36 cellular contexts compared by ENCODE assay signal in the genomic region with DNA sequence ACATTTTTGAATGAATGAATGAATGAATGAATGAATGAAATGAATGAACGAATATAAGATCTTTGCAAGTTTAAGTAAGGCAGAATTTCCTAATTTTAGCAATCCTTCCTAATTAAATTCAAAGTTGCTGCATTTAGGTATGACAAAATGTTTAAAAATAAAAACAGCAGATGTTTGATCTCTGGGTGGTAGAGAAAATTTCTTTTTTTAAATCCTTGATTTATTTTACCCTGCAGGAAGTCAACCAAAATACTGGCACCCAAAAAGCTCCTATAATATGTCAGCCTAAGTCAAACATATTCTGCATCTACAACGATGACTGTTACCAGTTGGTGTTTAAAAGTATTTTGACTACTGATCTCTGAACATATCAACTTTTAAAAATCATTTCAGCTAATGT. TPM values are rescaled to one million over a fixed set of nuclear protein-coding genes. Genes with fewer than 3 reads are reported as not detected.
DNase-seq lines count a peak whose midpoint lies in the region; ATAC-seq, FAIRE-seq and TF ChIP-seq lines count a peak whose summit lies in the region.
"Had no signal": no experiment of that assay in that cellular context is flagged by ENCODE, and none has a peak within 500 bp of the region (broad histone marks: within the 10 kb centered on the region; RNA-seq: fewer than 3 reads in every experiment).

No MANE protein-coding gene starts in this region.

- DNase-seq in GM23248 (no peak), astrocyte (ENCODE audit: low read depth) (no peak), endothelial cell (ENCODE audit: low spot score) (no peak), osteocyte (ENCODE audit: extremely low spot score, unreplicated experiment) (no peak), NCI-H1436 treated with DMSO at 0.1 percent for 48 hours (lab: John Stamatoyannopoulos, UW) (no peak), EL (no peak), NCI-H2227 (lab: John Stamatoyannopoulos, UW; ENCODE audit: unreplicated experiment) (no peak)
- DNase-seq: activated CD4-positive, alpha-beta T cell treated with anti-CD3 and anti-CD28 coated beads, Interleukin-2, amount 10 ng/mL, durations not matched to agents 7 days and 5 days; CD8-positive, alpha-beta T cell; DMS 273 treated with DMSO at 0.1 percent for 48 hours; H7; Karpas-422; left cardiac atrium; NCI-H1417 treated with DMSO at 0.1 percent for 48 hours; NCI-H446 treated with DMSO at 0.1 percent for 48 hours; NCI-H82; Peyer's patch; posterior cingulate gyrus; SIG-M5; stimulated activated CD4-positive, alpha-beta T cell treated with anti-CD3 and anti-CD28 coated beads, Interleukin-12 subunit alpha, Interleukin-12 subunit beta, amount 100 ng/mL, for 4 hours; stimulated activated CD4-positive, alpha-beta T cell treated with anti-CD3 and anti-CD28 coated beads, Interleukin-2, amount 100 ng/mL, for 48 hours; stimulated activated naive CD8-positive, alpha-beta T cell treated with anti-CD3 and anti-CD28 coated beads, Interleukin-15, amount 100 ng/mL, for 72 hours; T1000; thyroid gland had no signal

- H3K4me3 ChIP-seq in GM23248 = no peak overlapping the region
- no peak overlapping the region for H3K4me3 ChIP-seq in astrocyte (ENCODE audit: insufficient read depth, low read depth, low read length)
- H3K4me3 ChIP-seq: A549, cardiac muscle cell, gastroesophageal sphincter, hepatocyte, Peyer's patch, right atrium auricular region, thyroid gland, vagina had no signal

- TF ChIP-seq CTCF in astrocyte (IDR thresholded peaks at IDR 0.05; ENCODE audit: insufficient read depth, low read depth, low read length) (no peak), endothelial cell (IDR thresholded peaks at IDR 0.05; ENCODE audit: unreplicated experiment) (no peak), osteocyte (IDR thresholded peaks at IDR 0.05) (no peak)

- H4K20me1 ChIP-seq in GM23248 (ENCODE audit: insufficient read depth) = no peaks in the 10 kb centered on the region
- no peaks in the 10 kb centered on the region for H4K20me1 ChIP-seq in astrocyte (ENCODE audit: insufficient read depth, low read length)

- H3K4me3 Mint-ChIP-seq in astrocyte (ENCODE audit: unreplicated experiment) (no peak overlapping the region), endothelial cell (ENCODE audit: unreplicated experiment) (no peak overlapping the region), osteocyte (ENCODE audit: unreplicated experiment) (no peak overlapping the region)
- H3K4me3 Mint-ChIP-seq: activated CD4-positive, alpha-beta T cell treated with anti-CD3 and anti-CD28 coated beads, Interleukin-2, amount 10 ng/mL, durations not matched to agents 7 days and 5 days; B cell; CD8-positive, alpha-beta T cell; dendritic cell treated with granulocyte-macrophage colony-stimulating factor and Interleukin-4, amounts not matched to agents 40 ng/mL and 50 ng/mL, for 4 days; stimulated activated naive CD8-positive, alpha-beta T cell treated with anti-CD3 and anti-CD28 coated beads, Interleukin-15, amount 100 ng/mL, for 72 hours had no signal

- in situ Hi-C loops in GM23248 (cut with MboI) = no loop called here

- H3K79me2 ChIP-seq in GM23248 (ENCODE audit: insufficient read depth) (0 out of 2 replicates have a peak, but pooled peaks cover 13% of the 10 kb centered on the region), astrocyte (ENCODE audit: insufficient read depth, low read length) (no peaks in the 10 kb centered on the region)

- peaks cover 28% of the 10 kb centered on the region for H3K4me1 Mint-ChIP-seq in astrocyte (ENCODE audit: low read depth, unreplicated experiment)
- peaks cover 14% of the 10 kb centered on the region for H3K4me1 Mint-ChIP-seq in endothelial cell (ENCODE audit: unreplicated experiment)
- H3K4me1 Mint-ChIP-seq in osteocyte (ENCODE audit: unreplicated experiment) = peaks cover 75% of the 10 kb centered on the region
- H3K4me1 Mint-ChIP-seq: B cell had no signal

- H3K4me1 ChIP-seq in GM23248 (ENCODE audit: insufficient read depth) = peaks cover 39% of the 10 kb centered on the region
- H3K4me1 ChIP-seq in astrocyte (ENCODE audit: insufficient read depth, low read length) = peaks cover 34% of the 10 kb centered on the region
- H3K4me1 ChIP-seq: A549 had no signal

- H3K9ac ChIP-seq in GM23248 (peak overlapping the region; percentile 33; the same call in 1 of the 2 replicates), astrocyte (ENCODE audit: low read length) (no peak overlapping the region)

- no peaks in the 10 kb centered on the region for H3K27me3 Mint-ChIP-seq in astrocyte (ENCODE audit: low read depth, unreplicated experiment)
- H3K27me3 Mint-ChIP-seq in endothelial cell (ENCODE audit: unreplicated experiment) = peaks cover 2% of the 10 kb centered on the region
- no peaks in the 10 kb centered on the region for H3K27me3 Mint-ChIP-seq in osteocyte (ENCODE audit: unreplicated experiment)
- H3K27me3 Mint-ChIP-seq: activated CD4-positive, alpha-beta T cell treated with anti-CD3 and anti-CD28 coated beads, Interleukin-2, amount 10 ng/mL, durations not matched to agents 7 days and 5 days; B cell; dendritic cell treated with granulocyte-macrophage colony-stimulating factor and Interleukin-4, amounts not matched to agents 40 ng/mL and 50 ng/mL, for 4 days; stimulated activated naive CD8-positive, alpha-beta T cell treated with anti-CD3 and anti-CD28 coated beads, Interleukin-15, amount 100 ng/mL, for 72 hours had no signal

- no peaks in the 10 kb centered on the region for H3K9me2 ChIP-seq in GM23248 (ENCODE audit: insufficient read depth)

- H3K9me3 ChIP-seq in GM23248 (ENCODE audit: low read depth) = no peaks in the 10 kb centered on the region
- no peaks in the 10 kb centered on the region for H3K9me3 ChIP-seq in astrocyte (ENCODE audit: insufficient read depth, low read depth, low read length)
- H3K9me3 ChIP-seq: A549, gastroesophageal sphincter, Peyer's patch, right atrium auricular region, thyroid gland, vagina had no signal

- WGBS in GM23248 (ENCODE audit: low coverage in 1 of 2, low lambda C conversion rate in 2 of 2, missing lambda C conversion rate in 2 of 2), 2 experiments = 3 to 8% methylated on average over 2 of the region's 2 CpGs

- H3F3A ChIP-seq in GM23248 (ENCODE audit: insufficient read depth) = peaks cover 17% of the 10 kb centered on the region

- no peak for ATAC-seq in HG02678 (IDR thresholded peaks at IDR 0.05; ENCODE audit: unreplicated experiment)
- ATAC-seq: A549; activated naive CD4-positive, alpha-beta T cell treated with anti-CD3 and anti-CD28 coated beads, Interleukin-2, amount 50 U/mL, for 72 hours; CD8-positive, alpha-beta T cell; gastroesophageal sphincter; stimulated activated naive CD8-positive, alpha-beta T cell treated with anti-CD3 and anti-CD28 coated beads, Interleukin-15, amount 100 ng/mL, for 72 hours had no signal

- no peak overlapping the region for H2AFZ ChIP-seq in GM23248
- H2AFZ ChIP-seq in astrocyte (ENCODE audit: low read depth, low read length) = no peak overlapping the region
- H2AFZ ChIP-seq: hepatocyte had no signal

- no peak for FAIRE-seq in astrocyte (lab: Jason Lieb, UNC)
- FAIRE-seq: A549, endometrium had no signal

- H3K36me3 Mint-ChIP-seq in astrocyte (ENCODE audit: low read depth, unreplicated experiment) = peaks cover 2% of the 10 kb centered on the region
- no peaks in the 10 kb centered on the region for H3K36me3 Mint-ChIP-seq in endothelial cell (ENCODE audit: low read depth, unreplicated experiment)
- no peaks in the 10 kb centered on the region for H3K36me3 Mint-ChIP-seq in osteocyte (ENCODE audit: unreplicated experiment)

- H3K4me2 ChIP-seq in GM23248 (ENCODE audit: unreplicated experiment) (peak overlapping the region; percentile 62), astrocyte (ENCODE audit: low read length) (peak overlapping the region; percentile 54)
- H3K4me2 ChIP-seq: A549, hepatocyte had no signal

- H3K27ac ChIP-seq in GM23248 = peak overlapping the region; percentile 67
- peak overlapping the region; percentile 8 for H3K27ac ChIP-seq in astrocyte (ENCODE audit: low read depth, low read length)
- H3K27ac ChIP-seq: A549, cardiac muscle cell, hepatocyte, HL-60, thyroid gland had no signal

- no peaks in the 10 kb centered on the region for H3K9me3 Mint-ChIP-seq in astrocyte (ENCODE audit: unreplicated experiment)
- H3K9me3 Mint-ChIP-seq in endothelial cell (ENCODE audit: unreplicated experiment) = no peaks in the 10 kb centered on the region
- no peaks in the 10 kb centered on the region for H3K9me3 Mint-ChIP-seq in osteocyte (ENCODE audit: unreplicated experiment)
- H3K9me3 Mint-ChIP-seq: activated CD4-positive, alpha-beta T cell treated with anti-CD3 and anti-CD28 coated beads, Interleukin-2, amount 10 ng/mL, durations not matched to agents 7 days and 5 days; activated naive CD4-positive, alpha-beta T cell treated with anti-CD3 and anti-CD28 coated beads, Interleukin-2, amount 50 U/mL, for 72 hours; CD8-positive, alpha-beta T cell; dendritic cell treated with granulocyte-macrophage colony-stimulating factor and Interleukin-4, amounts not matched to agents 40 ng/mL and 50 ng/mL, for 4 days; stimulated activated naive CD8-positive, alpha-beta T cell treated with anti-CD3 and anti-CD28 coated beads, Interleukin-15, amount 100 ng/mL, for 72 hours had no signal

- H3K36me3 ChIP-seq in GM23248 (ENCODE audit: low read depth) (no peaks in the 10 kb centered on the region), astrocyte (ENCODE audit: insufficient read depth, low read length) (no peaks in the 10 kb centered on the region)
- H3K36me3 ChIP-seq: cardiac muscle cell, gastroesophageal sphincter, Peyer's patch, right atrium auricular region, thyroid gland, vagina had no signal

- H3K27ac Mint-ChIP-seq in astrocyte (ENCODE audit: unreplicated experiment) = no peak overlapping the region
- peak overlapping the region; percentile 81 for H3K27ac Mint-ChIP-seq in endothelial cell (ENCODE audit: unreplicated experiment)
- H3K27ac Mint-ChIP-seq in osteocyte (ENCODE audit: unreplicated experiment) = peak overlapping the region; percentile 89
- H3K27ac Mint-ChIP-seq: activated CD4-positive, alpha-beta T cell treated with anti-CD3 and anti-CD28 coated beads, Interleukin-2, amount 10 ng/mL, durations not matched to agents 7 days and 5 days; B cell; CD8-positive, alpha-beta T cell; dendritic cell treated with granulocyte-macrophage colony-stimulating factor and Interleukin-4, amounts not matched to agents 40 ng/mL and 50 ng/mL, for 4 days; stimulated activated naive CD8-positive, alpha-beta T cell treated with anti-CD3 and anti-CD28 coated beads, Interleukin-15, amount 100 ng/mL, for 72 hours had no signal

- no peaks in the 10 kb centered on the region for H3K27me3 ChIP-seq in GM23248 (replicated peaks; ENCODE audit: insufficient read depth)
- no peaks in the 10 kb centered on the region for H3K27me3 ChIP-seq in astrocyte (ENCODE audit: insufficient read depth, low read length)
- H3K27me3 ChIP-seq: cardiac muscle cell, gastroesophageal sphincter, hepatocyte, Peyer's patch, right atrium auricular region, thyroid gland, vagina had no signal

RNA-seq across cellular contexts. Expression of gene TTC39B, which starts 58.4 kb away (rescaled TPM):
- 8.6 and 10.9 TPM in 2 replicates for total RNA-seq in GM23248 (2014; rRNA removed; shearing (Covaris generic))
- polyA plus RNA-seq in GM23248 (2016; fragmentation: Nextera tagmentation; extraction: Ambion mirVana) = 5.2 and 6.3 TPM in 2 replicates
- total RNA-seq in astrocyte (7.0 and 8.1 TPM in 2 replicates), endothelial cell (ENCODE audit: unreplicated experiment) (10.3 TPM), osteocyte (24.9 and 25.5 TPM in 2 replicates)
